ENCODE assay signal across 11 cellular contexts in genomic region chr1:248871837-248872401, GRCh38. TPM values are rescaled to one million over a fixed set of nuclear protein-coding genes. Genes with fewer than 3 reads are reported as not detected.
DNase-seq lines count a peak whose midpoint lies in the region; ATAC-seq and TF ChIP-seq lines count a peak whose summit lies in the region.
"Had no signal": no experiment of that assay in that cellular context is flagged by ENCODE, and none has a peak within 500 bp of the region (broad histone marks: within the 10 kb centered on the region; RNA-seq: fewer than 3 reads in every experiment).

No MANE protein-coding gene starts in this region.

- no peaks in the 10 kb centered on the region for H3K27me3 ChIP-seq in BE2C

- H3K9me3 ChIP-seq in BE2C: no peaks in the 10 kb centered on the region

- peaks cover 15% of the 10 kb centered on the region for H3K4me1 Mint-ChIP-seq in activated naive CD8-positive, alpha-beta T cell treated with anti-CD3 and anti-CD28 coated beads, Interleukin-2, amount 10 ng/mL, durations not matched to agents 7 days and 5 days
- H3K4me1 Mint-ChIP-seq in natural killer cell treated with Interleukin-12 subunit alpha and Interleukin-12 subunit beta and Interleukin-15 and Interleukin-18, amount 100 ng/mL, for 72 hours (ENCODE audit: low read depth in 2 of 2): peaks cover 16 to 20% of the 10 kb centered on the region in 2 donors

- POLR2A ChIA-PET in activated naive CD8-positive, alpha-beta T cell treated with anti-CD3 and anti-CD28 coated beads, Interleukin-2, amount 10 ng/mL, durations not matched to agents 7 days and 5 days (lab: Charles Lee): interaction anchor here (1.3 to 2.8 kb wide), 2 partner anchors 14 to 35 kb away, joined by 7 to 17 read pairs; partner anchors contain the start of genes ZNF672 and ZNF692

- peak overlapping the region; percentile 96; the same call in 1 of the 2 replicates for H3K4me3 ChIP-seq in BE2C (ENCODE audit: low read depth, low read length)

- no peak for TF ChIP-seq CTCF in BE2C (IDR thresholded peaks at IDR 0.05; ENCODE audit: low read depth, low read length)

- DNase-seq in BE2C (no peak), HK-2 (ENCODE audit: unreplicated experiment) (peak; percentile 39), NCI-H510A treated with DMSO at 0.1 percent for 48 hours (lab: John Stamatoyannopoulos, UW) (no peak)
- no peak for DNase-seq in activated naive CD8-positive, alpha-beta T cell treated with anti-CD3 and anti-CD28 coated beads, Interleukin-2, amount 10 ng/mL, durations not matched to agents 7 days and 5 days
- DNase-seq in natural killer cell treated with Interleukin-12 subunit alpha and Interleukin-12 subunit beta and Interleukin-15 and Interleukin-18, amount 100 ng/mL, for 72 hours (ENCODE audit: low spot score): no peak
- DNase-seq: dermis blood vessel endothelial cell, GF-D8, islet precursor cell had no signal

- no peaks in the 10 kb centered on the region for H3K9me3 Mint-ChIP-seq in activated naive CD8-positive, alpha-beta T cell treated with anti-CD3 and anti-CD28 coated beads, Interleukin-2, amount 10 ng/mL, durations not matched to agents 7 days and 5 days
- H3K9me3 Mint-ChIP-seq in natural killer cell treated with Interleukin-12 subunit alpha and Interleukin-12 subunit beta and Interleukin-15 and Interleukin-18, amount 100 ng/mL, for 72 hours: no peaks in the 10 kb centered on the region

- H3K4me1 ChIP-seq in BE2C: no peaks in the 10 kb centered on the region

- H3K27ac Mint-ChIP-seq in activated naive CD8-positive, alpha-beta T cell treated with anti-CD3 and anti-CD28 coated beads, Interleukin-2, amount 10 ng/mL, durations not matched to agents 7 days and 5 days: no peak overlapping the region
- no peak overlapping the region for H3K27ac Mint-ChIP-seq in natural killer cell treated with Interleukin-12 subunit alpha and Interleukin-12 subunit beta and Interleukin-15 and Interleukin-18, amount 100 ng/mL, for 72 hours

- ATAC-seq in activated naive CD8-positive, alpha-beta T cell treated with anti-CD3 and anti-CD28 coated beads, Interleukin-2, amount 10 ng/mL, durations not matched to agents 7 days and 5 days (ENCODE audit: low read depth): no peak
- ATAC-seq in natural killer cell treated with Interleukin-12 subunit alpha and Interleukin-12 subunit beta and Interleukin-15 and Interleukin-18, amount 100 ng/mL, for 72 hours: no peak
- ATAC-seq in GM18520 (IDR thresholded peaks at IDR 0.05; ENCODE audit: unreplicated experiment) (no peak), GM19397 (IDR thresholded peaks at IDR 0.05; ENCODE audit: unreplicated experiment) (no peak), GM19328 (IDR thresholded peaks at IDR 0.05; ENCODE audit: unreplicated experiment) (no peak)

- H3K36me3 ChIP-seq in BE2C: no peaks in the 10 kb centered on the region

- H3K36me3 Mint-ChIP-seq in activated naive CD8-positive, alpha-beta T cell treated with anti-CD3 and anti-CD28 coated beads, Interleukin-2, amount 10 ng/mL, durations not matched to agents 7 days and 5 days: peaks cover 4% of the 10 kb centered on the region
- peaks cover 5% of the 10 kb centered on the region for H3K36me3 Mint-ChIP-seq in natural killer cell treated with Interleukin-12 subunit alpha and Interleukin-12 subunit beta and Interleukin-15 and Interleukin-18, amount 100 ng/mL, for 72 hours

- peaks cover 12% of the 10 kb centered on the region for H3K27me3 Mint-ChIP-seq in activated naive CD8-positive, alpha-beta T cell treated with anti-CD3 and anti-CD28 coated beads, Interleukin-2, amount 10 ng/mL, durations not matched to agents 7 days and 5 days
- no peaks in the 10 kb centered on the region for H3K27me3 Mint-ChIP-seq in natural killer cell treated with Interleukin-12 subunit alpha and Interleukin-12 subunit beta and Interleukin-15 and Interleukin-18, amount 100 ng/mL, for 72 hours

- peak overlapping the region; percentile 25 for H3K4me3 Mint-ChIP-seq in activated naive CD8-positive, alpha-beta T cell treated with anti-CD3 and anti-CD28 coated beads, Interleukin-2, amount 10 ng/mL, durations not matched to agents 7 days and 5 days
- peak overlapping the region; percentile 22 for H3K4me3 Mint-ChIP-seq in natural killer cell treated with Interleukin-12 subunit alpha and Interleukin-12 subunit beta and Interleukin-15 and Interleukin-18, amount 100 ng/mL, for 72 hours

RNA-seq across cellular contexts. Expression of gene ZNF692, which starts 13.0 kb away (rescaled TPM):
- 68.6 TPM for polyA plus RNA-seq in BE2C (2012; ENCODE audit: insufficient read depth, insufficient read length, low read depth)
- 10 to 100 TPM; 58.6 to 70.2 TPM for total RNA-seq in activated naive CD8-positive, alpha-beta T cell treated with anti-CD3 and anti-CD28 coated beads, Interleukin-2, amount 10 ng/mL, durations not matched to agents 7 days and 5 days
- 100 to 1,000 TPM in 1 of 2 donors, 10 to 100 TPM in 1; 40.4 to 142 TPM for total RNA-seq in natural killer cell treated with Interleukin-12 subunit alpha and Interleukin-12 subunit beta and Interleukin-15 and Interleukin-18, amount 100 ng/mL, for 72 hours

RNA-seq across cellular contexts. Expression of gene ZNF672, which starts 33.9 kb away (rescaled TPM):
- polyA plus RNA-seq in BE2C (2012; ENCODE audit: insufficient read depth, insufficient read length, low read depth): 26.8 TPM
- 10 to 100 TPM; 51.0 to 53.6 TPM for total RNA-seq in activated naive CD8-positive, alpha-beta T cell treated with anti-CD3 and anti-CD28 coated beads, Interleukin-2, amount 10 ng/mL, durations not matched to agents 7 days and 5 days
- total RNA-seq in natural killer cell treated with Interleukin-12 subunit alpha and Interleukin-12 subunit beta and Interleukin-15 and Interleukin-18, amount 100 ng/mL, for 72 hours: 10 to 100 TPM; 41.2 to 59.7 TPM

RNA-seq across cellular contexts. Expression of gene PGBD2, which starts 34.1 kb away (rescaled TPM):
- polyA plus RNA-seq in BE2C (2012; ENCODE audit: insufficient read depth, insufficient read length, low read depth): 4.1 TPM
- 10 to 100 TPM in 1 of 2 experiments, 1 to 10 TPM in 1; 9.6 to 10.1 TPM for total RNA-seq in activated naive CD8-positive, alpha-beta T cell treated with anti-CD3 and anti-CD28 coated beads, Interleukin-2, amount 10 ng/mL, durations not matched to agents 7 days and 5 days
- total RNA-seq in natural killer cell treated with Interleukin-12 subunit alpha and Interleukin-12 subunit beta and Interleukin-15 and Interleukin-18, amount 100 ng/mL, for 72 hours: 1 to 10 TPM; 6.9 to 7.2 TPM

RNA-seq across cellular contexts. Expression of gene SH3BP5L, which starts 46.2 kb away (rescaled TPM):
- polyA plus RNA-seq in BE2C (2012; ENCODE audit: insufficient read depth, insufficient read length, low read depth): 76.4 TPM
- total RNA-seq in activated naive CD8-positive, alpha-beta T cell treated with anti-CD3 and anti-CD28 coated beads, Interleukin-2, amount 10 ng/mL, durations not matched to agents 7 days and 5 days: 10 to 100 TPM; 32.8 to 34.7 TPM
- total RNA-seq in natural killer cell treated with Interleukin-12 subunit alpha and Interleukin-12 subunit beta and Interleukin-15 and Interleukin-18, amount 100 ng/mL, for 72 hours: 10 to 100 TPM; 18.3 to 23.8 TPM
